23 cellular contexts compared by ENCODE assay signal in genomic region chr18:23752363-23752762, GRCh38.
DNase-seq lines count a peak whose midpoint lies in the region; ATAC-seq and TF ChIP-seq lines count a peak whose summit lies in the region.
"Had no signal": no experiment of that assay in that cellular context is flagged by ENCODE, and none has a peak within 500 bp of the region (broad histone marks: within the 10 kb centered on the region; RNA-seq: fewer than 3 reads in every experiment).

No MANE protein-coding gene starts in this region.

- no peak overlapping the region for H3K9ac ChIP-seq in mammary epithelial cell (ENCODE audit: insufficient read depth, low read length)
- H3K9ac ChIP-seq: BLaER1, SK-N-SH had no signal

- H3K27ac Mint-ChIP-seq in neural crest cell (ENCODE audit: unreplicated experiment): peak overlapping the region; percentile 81
- no peak overlapping the region for H3K27ac Mint-ChIP-seq in CD4-positive, alpha-beta T cell
- H3K27ac Mint-ChIP-seq: CD8-positive, alpha-beta T cell; IgD-negative memory B cell had no signal

- dilution Hi-C loops in mammary epithelial cell (cut with HindIII; ENCODE audit: low sequenced_read_pairs): no loop called here

- H3K36me3 ChIP-seq in breast epithelium: no peaks in the 10 kb centered on the region
- no peaks in the 10 kb centered on the region for H3K36me3 ChIP-seq in mammary epithelial cell (ENCODE audit: insufficient read depth, low read length)
- H3K36me3 ChIP-seq: BLaER1 had no signal

- peaks cover 16% of the 10 kb centered on the region for H3K4me1 Mint-ChIP-seq in neural crest cell
- H3K4me1 Mint-ChIP-seq in CD4-positive, alpha-beta T cell (ENCODE audit: low read depth): no peaks in the 10 kb centered on the region
- H3K4me1 Mint-ChIP-seq: IgD-negative memory B cell had no signal

- H3K27ac ChIP-seq in breast epithelium (peak overlapping the region; percentile 43 to 45), mammary epithelial cell (ENCODE audit: insufficient read depth, low read depth, low read length) (no peak overlapping the region), cingulate gyrus (ENCODE audit: low read depth, low read length) (peak overlapping the region; percentile 8)
- H3K27ac ChIP-seq in CD4-positive, alpha-beta T cell (ENCODE audit: low read depth, low read length): no peak overlapping the region
- H3K27ac ChIP-seq: 22Rv1, BLaER1 had no signal

- in situ Hi-C loops in mammary epithelial cell (cut with MboI; ENCODE audit: low sequenced_read_pairs in 2 of 2): no loop called here

- H3K9me3 ChIP-seq in breast epithelium: no peaks in the 10 kb centered on the region
- H3K9me3 ChIP-seq in mammary epithelial cell (replicated peaks; ENCODE audit: insufficient read depth, low read length): no peaks in the 10 kb centered on the region
- no peaks in the 10 kb centered on the region for H3K9me3 ChIP-seq in CD4-positive, alpha-beta T cell (ENCODE audit: control insufficient read depth, low read length)
- H3K9me3 ChIP-seq: SK-N-SH had no signal

- CTCF ChIA-PET in mammary epithelial cell (lab: Charles Lee; ENCODE audit: low non-redundant PET): no interaction called here
- CTCF ChIA-PET in CD4-positive, alpha-beta T cell (lab: Charles Lee): no interaction called here

- no peaks in the 10 kb centered on the region for H3K4me1 ChIP-seq in breast epithelium
- H3K4me1 ChIP-seq in mammary epithelial cell (ENCODE audit: insufficient read depth, low read length): no peaks in the 10 kb centered on the region
- H3K4me1 ChIP-seq: BLaER1 had no signal

- POLR2A ChIA-PET in CD4-positive, alpha-beta T cell (lab: Charles Lee): no interaction called here

- no peak overlapping the region for H3K4me2 ChIP-seq in mammary epithelial cell (ENCODE audit: insufficient read depth, low read depth, low read length)
- H3K4me2 ChIP-seq: BLaER1, SK-N-SH had no signal

- DNase-seq in breast epithelium (ENCODE audit: low spot score in 2 of 2) (no peak), mammary epithelial cell (no peak), neural crest cell (ENCODE audit: low read depth, low spot score) (no peak)
- DNase-seq in CD4-positive, alpha-beta T cell: no peak
- no peak for DNase-seq in stimulated activated naive CD8-positive, alpha-beta T cell treated with anti-CD3 and anti-CD28 coated beads, Interleukin-15, Interleukin-2, amounts not matched to agents 100 U/mL and 50 U/mL, for 24 hours
- no peak for DNase-seq in activated CD4-positive, alpha-beta T cell treated with anti-CD3 and anti-CD28 coated beads, Interleukin-2, amount 50 U/mL, for 4 hours
- DNase-seq: ACHN; CD8-positive, alpha-beta T cell; DND-41; MV-4-11; NCI-H1105 treated with DMSO at 0.1 percent for 48 hours; NCI-H2029 treated with DMSO at 0.1 percent for 48 hours; NCI-H345; NCI-H526; PC-3; RPMI8226; SHP77 treated with DMSO at 0.1 percent for 48 hours; SK-N-SH had no signal

- H3K27me3 Mint-ChIP-seq in neural crest cell (ENCODE audit: low read depth): no peaks in the 10 kb centered on the region
- H3K27me3 Mint-ChIP-seq in CD4-positive, alpha-beta T cell: peaks cover 4% of the 10 kb centered on the region

- peaks cover 9% of the 10 kb centered on the region for H3K9me3 Mint-ChIP-seq in neural crest cell
- H3K9me3 Mint-ChIP-seq in CD4-positive, alpha-beta T cell: no peaks in the 10 kb centered on the region

- 95% methylated on average over 2 of the region's 2 CpGs for WGBS in mammary epithelial cell (ENCODE audit: low coverage, missing lambda C conversion rate)

- H3K36me3 Mint-ChIP-seq in neural crest cell (ENCODE audit: low read depth): no peaks in the 10 kb centered on the region
- no peaks in the 10 kb centered on the region for H3K36me3 Mint-ChIP-seq in CD4-positive, alpha-beta T cell (ENCODE audit: low read depth)
- H3K36me3 Mint-ChIP-seq: CD8-positive, alpha-beta T cell; IgD-negative memory B cell had no signal

- TF ChIP-seq CTCF in breast epithelium (IDR thresholded peaks at IDR 0.05) (no peak), mammary epithelial cell (conservative IDR thresholded peaks at IDR 0.05 in 1 of 2, IDR thresholded peaks at IDR 0.05 in 1 of 2; ENCODE audit: extremely low read depth in 1 of 2, insufficient read depth in 1 of 2, low read depth in 1 of 2, low read length in 2 of 2) (no peak), neural crest cell (conservative IDR thresholded peaks at IDR 0.05) (no peak)
- TF ChIP-seq CTCF in CD4-positive, alpha-beta T cell (IDR thresholded peaks at IDR 0.05): no peak

- H4K20me1 ChIP-seq in mammary epithelial cell (ENCODE audit: insufficient read depth, low read length): no peaks in the 10 kb centered on the region
- H4K20me1 ChIP-seq: BLaER1 had no signal

- no peaks in the 10 kb centered on the region for H3K79me2 ChIP-seq in mammary epithelial cell (ENCODE audit: insufficient read depth, low read length)

- intact Hi-C loops in breast epithelium (cut with DNase I; ENCODE audit: low total_unique reads) (no loop called here), mammary epithelial cell (cut with micrococcal nuclease) (no loop called here)
- intact Hi-C loops in CD4-positive, alpha-beta T cell (cut with DNase I, micrococcal nuclease): no loop called here

- BruUV-seq in mammary epithelial cell (replicated peaks; lab: Mats Ljungman, UMichigan): no TSS peak

- ATAC-seq in CD4-positive, alpha-beta T cell (ENCODE audit: poor library complexity): no peak
- no peak for ATAC-seq in stimulated activated naive CD8-positive, alpha-beta T cell treated with anti-CD3 and anti-CD28 coated beads, Interleukin-15, Interleukin-2, amounts not matched to agents 100 U/mL and 50 U/mL, for 24 hours
- no peak for ATAC-seq in GM19351 (IDR thresholded peaks at IDR 0.05; ENCODE audit: unreplicated experiment)
- ATAC-seq: CD8-positive, alpha-beta T cell; PC-3 had no signal

- H3K4me3 ChIP-seq in breast epithelium (no peak overlapping the region), mammary epithelial cell (replicated peaks in 1 of 3; ENCODE audit: insufficient read depth in 1 of 3, low read depth in 2 of 3, low read length in 3 of 3) (no peak overlapping the region)
- H3K4me3 ChIP-seq: BLaER1 had no signal

- H3K4me3 Mint-ChIP-seq in neural crest cell: no peak overlapping the region
- H3K4me3 Mint-ChIP-seq in CD4-positive, alpha-beta T cell: no peak overlapping the region
- H3K4me3 Mint-ChIP-seq: CD8-positive, alpha-beta T cell; IgD-negative memory B cell had no signal

- H2AFZ ChIP-seq in mammary epithelial cell (ENCODE audit: low read depth, low read length): no peak overlapping the region

- H3K27me3 ChIP-seq in breast epithelium (no peaks in the 10 kb centered on the region), mammary epithelial cell (ENCODE audit: insufficient read depth, low read length) (no peaks in the 10 kb centered on the region)
- H3K27me3 ChIP-seq in CD4-positive, alpha-beta T cell (ENCODE audit: control insufficient read depth, insufficient read depth, low read length): no peaks in the 10 kb centered on the region
- H3K27me3 ChIP-seq: BLaER1 had no signal

- TF ChIP-seq POLR2A in breast epithelium (IDR thresholded peaks at IDR 0.05): no peak

Comparison
In these comparisons a context has a peak if more than half of its experiments do, and no peak if none do; other contexts are left out.
1. H3K27ac ChIP-seq: peak in breast epithelium (2 of 2) and cingulate gyrus (single experiment); none in mammary epithelial cell (single experiment) and CD4-positive, alpha-beta T cell (single experiment).